In the genomic region with DNA sequence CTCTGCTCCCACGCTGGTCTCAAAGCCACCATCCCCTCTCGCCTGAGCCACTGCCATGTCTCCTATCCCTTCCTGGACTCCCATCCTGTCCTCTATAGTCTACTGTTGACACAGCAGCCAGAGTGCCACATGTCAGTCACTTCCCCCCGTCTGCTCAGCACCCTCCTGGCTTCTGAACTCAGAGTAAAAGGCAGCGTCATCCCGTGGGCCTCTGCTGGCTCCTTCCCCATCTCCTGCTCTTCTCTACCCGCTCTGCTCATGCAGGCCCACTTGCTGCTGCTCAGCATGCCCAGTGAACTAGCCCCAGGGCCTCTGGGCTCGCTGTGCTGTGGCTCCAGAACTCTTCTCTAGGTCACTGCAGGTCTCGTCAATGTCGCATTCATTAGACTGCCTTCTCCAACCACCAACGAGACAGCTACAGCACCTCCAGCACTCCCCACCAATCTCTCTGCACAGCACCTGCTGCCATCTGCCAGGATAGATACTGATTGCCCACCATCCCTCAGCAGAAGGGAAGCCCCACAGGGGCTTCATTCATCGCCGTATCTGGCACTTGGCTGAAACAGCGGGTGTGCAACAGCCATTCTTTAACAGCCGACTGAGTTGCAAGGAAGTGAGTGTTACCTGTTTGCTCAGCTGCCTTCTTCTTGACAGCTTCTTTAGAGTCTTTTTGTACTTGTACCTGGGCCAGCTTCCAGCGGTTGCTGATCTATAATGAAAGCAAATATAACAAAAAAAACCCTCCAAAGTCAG, we compare ENCODE assay signal across 1 cellular context.
TF ChIP-seq lines count a peak whose summit lies in the region.

No MANE protein-coding gene starts in this region.

TF ChIP-seq in K562, 482 proteins besides CTCF, POLR2A, EP300 and RAD21:
- TF ChIP-seq PURB (CRISPR knock-in tag; IDR thresholded peaks at IDR 0.05; ENCODE audit: low read depth), result no peak
